ENCODE assay signal across 30 cellular contexts in the genomic region with DNA sequence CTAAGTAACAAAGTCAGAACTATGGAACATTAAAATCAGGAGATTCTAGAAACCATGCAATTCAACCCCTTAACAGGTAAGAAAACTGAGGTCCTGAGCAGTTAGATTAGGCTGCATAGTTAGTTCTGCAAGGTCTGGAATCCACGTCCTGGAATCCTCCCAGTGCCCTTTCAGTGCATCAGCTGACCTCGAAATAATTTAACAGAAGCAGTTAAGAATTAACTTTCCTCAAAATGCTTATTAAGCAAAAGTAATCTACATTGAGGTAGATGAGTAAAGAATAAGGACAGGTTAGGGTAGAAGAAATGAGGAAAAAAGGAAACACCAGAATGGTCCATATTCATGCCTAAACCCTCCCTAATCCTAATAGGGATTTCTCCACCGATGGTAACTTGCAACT.
"Had no signal": no experiment of that assay in that cellular context is flagged by ENCODE, and none has a peak within 500 bp of the region (broad histone marks: within the 10 kb centered on the region; RNA-seq: fewer than 3 reads in every experiment).

No MANE protein-coding gene starts in this region.

- H3K27ac ChIP-seq: heart left ventricle, left lung, neural progenitor cell, neutrophil, parathyroid adenoma, psoas muscle, right atrium auricular region, skin epidermis, stomach, testis, thyroid gland, transverse colon, upper lobe of left lung had no signal

- H3K4me2 ChIP-seq: neural progenitor cell had no signal

- H3K4me1 ChIP-seq: heart left ventricle, left lung, parathyroid adenoma, psoas muscle, right atrium auricular region, stomach, testis, thyroid gland, transverse colon, upper lobe of left lung had no signal

- H3K79me2 ChIP-seq: parathyroid adenoma had no signal

- ATAC-seq: heart left ventricle; left cardiac atrium; left lung; natural killer cell; psoas muscle; sciatic nerve; stimulated activated naive B cell treated with anti-CD40 and anti-IgM and Interleukin-4, amounts not matched to agents 10 μg/mL and 1 μg/mL and 100 μg/mL, for 72 hours; stimulated activated naive CD8-positive, alpha-beta T cell treated with anti-CD3 and anti-CD28 coated beads, Interleukin-15, Interleukin-2, amounts not matched to agents 100 U/mL and 50 U/mL, for 24 hours had no signal

- H3K9ac ChIP-seq: neural progenitor cell, parathyroid adenoma had no signal

- FAIRE-seq: islet of Langerhans had no signal

- H3K36me3 ChIP-seq: neural progenitor cell, right atrium auricular region had no signal

- H3K9me3 ChIP-seq: heart left ventricle, left lung, neutrophil, psoas muscle, right atrium auricular region, stomach, testis, thyroid gland, transverse colon, upper lobe of left lung had no signal

- H2AFZ ChIP-seq: neural progenitor cell, parathyroid adenoma had no signal

- DNase-seq: heart left ventricle; hypothalamus; immature natural killer cell; left cardiac atrium; left lung; mesendoderm; naive B cell; natural killer cell; nephron progenitor cell; occipital lobe; psoas muscle; stimulated activated CD4-positive, alpha-beta T cell treated with anti-CD3 and anti-CD28 coated beads, Interleukin-12 subunit alpha, Interleukin-12 subunit beta, amount 100 ng/mL, for 4 hours; stimulated activated CD4-positive, alpha-beta T cell treated with anti-CD3 and anti-CD28 coated beads, Interleukin-15, amount 100 ng/mL, for 24 hours; stimulated activated CD4-positive, alpha-beta T cell treated with anti-CD3 and anti-CD28 coated beads, Interleukin-2, amount 100 ng/mL, for 24 hours; stimulated activated CD4-positive, alpha-beta T cell treated with anti-CD3 and anti-CD28 coated beads, Interleukin-4, amount 100 ng/mL, for 1 hour; stimulated activated naive B cell treated with anti-CD40 and anti-IgM and Interleukin-4, amounts not matched to agents 10 μg/mL and 1 μg/mL and 100 μg/mL, for 72 hours; stimulated activated naive CD8-positive, alpha-beta T cell treated with anti-CD3 and anti-CD28 coated beads, Interleukin-15, Interleukin-2, amounts not matched to agents 100 U/mL and 50 U/mL, for 24 hours; stomach; testis; thyroid gland; transverse colon; upper lobe of left lung had no signal

- H3K27me3 ChIP-seq: heart left ventricle, left lung, neural progenitor cell, neutrophil, right atrium auricular region, stomach, testis, thyroid gland, transverse colon, upper lobe of left lung had no signal

- H3K4me3 ChIP-seq: heart left ventricle, left lung, lung, neural progenitor cell, psoas muscle, right atrium auricular region, skin epidermis, stomach, testis, thyroid gland, transverse colon, upper lobe of left lung had no signal
